ENCODE assay signal across 37 cellular contexts in the genomic region with DNA sequence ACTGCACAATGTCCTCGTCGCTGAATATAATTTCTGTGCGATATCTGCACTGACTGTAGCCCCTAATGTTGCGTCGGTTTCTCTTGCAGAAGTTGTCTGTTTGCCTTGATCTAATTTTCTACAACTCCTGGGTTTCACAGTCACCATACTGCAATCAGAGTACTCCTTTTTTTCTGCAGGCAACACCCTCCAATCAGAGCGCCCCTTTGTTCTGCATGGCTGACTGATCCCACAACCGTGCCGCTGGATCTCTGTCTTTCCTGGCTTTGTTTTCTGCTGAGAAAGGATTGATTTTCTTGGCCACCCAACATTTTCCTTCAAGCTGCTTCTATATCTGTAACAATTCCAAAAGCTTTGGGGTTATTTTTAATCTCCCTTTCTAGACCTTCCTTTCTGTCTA.
DNase-seq lines count a peak whose midpoint lies in the region; ATAC-seq, FAIRE-seq and TF ChIP-seq lines count a peak whose summit lies in the region.
"Had no signal": no experiment of that assay in that cellular context is flagged by ENCODE, and none has a peak within 500 bp of the region (broad histone marks: within the 10 kb centered on the region; RNA-seq: fewer than 3 reads in every experiment).

No MANE protein-coding gene starts in this region.

- H2BK5ac ChIP-seq in H1 (ENCODE audit: low read depth, low read length) (no peak overlapping the region), trophoblast cell (ENCODE audit: low read depth, low read length, poor library complexity) (no peak overlapping the region)

- H3K23me2 ChIP-seq in H1 (ENCODE audit: low read depth, low read length), result no peaks in the 10 kb centered on the region

- H3K4ac ChIP-seq in H1 (replicated peaks; ENCODE audit: insufficient read length, low read depth, low read length) (no peak overlapping the region), trophoblast cell (ENCODE audit: low read depth, low read length) (no peak overlapping the region)

- no peak for FAIRE-seq in H1 (lab: Jason Lieb, UNC)
- FAIRE-seq: A204.1, A549, D721Med had no signal

- CTCF ChIA-PET in WTC11 (lab: Charles Lee), result no interaction called here
- CTCF ChIA-PET in H1 (lab: Charles Lee; ENCODE audit: partially characterized antibody), result interaction anchor here (1.0 kb wide), 1 partner anchor 105 kb away, joined by 5 read pairs; no protein-coding TSS in a partner anchor

- peak overlapping the region; percentile 80 for H2AFZ ChIP-seq in GM23338
- H2AFZ ChIP-seq in H1 (ENCODE audit: low read length), result peak overlapping the region; percentile 93
- H2AFZ ChIP-seq in neural progenitor cell (replicated peaks), result peak overlapping the region; percentile 97
- H2AFZ ChIP-seq in trophoblast cell (ENCODE audit: insufficient read depth, low read length, poor library complexity), result no peak overlapping the region

- H3K27ac Mint-ChIP-seq in GM23338 (no peak overlapping the region), WTC11 (no peak overlapping the region), neural progenitor cell (no peak overlapping the region)
- no peak overlapping the region for H3K27ac Mint-ChIP-seq in activated T-helper 1 cell treated with anti-CD3 and anti-CD28 coated beads, Interleukin-12 subunit alpha, Interleukin-12 subunit beta, Interleukin-2, Interleukin-4 antibody, amounts not matched to agents 30 ng/mL and 10 ng/mL and 1 ng/mL, durations not matched to agents 14 hours and 24 hours and 36 hours
- H3K27ac Mint-ChIP-seq: B cell; CD14-positive monocyte; CD4-positive, alpha-beta memory T cell; CD4-positive, alpha-beta T cell; CD4-positive, CD25-positive, alpha-beta regulatory T cell; CD8-positive, alpha-beta T cell had no signal

- H3K9me3 ChIP-seq in H1 (ENCODE audit: insufficient read depth in 2 of 2, low read depth in 1 of 2, low read length in 1 of 2), result no peaks in the 10 kb centered on the region
- no peaks in the 10 kb centered on the region for H3K9me3 ChIP-seq in neural progenitor cell (ENCODE audit: low read depth)
- no peaks in the 10 kb centered on the region for H3K9me3 ChIP-seq in trophoblast cell (ENCODE audit: insufficient read depth, low read depth, low read length)
- H3K9me3 ChIP-seq: A549; BE2C; BLaER1; BLaER1 treated with 17β-estradiol and CSF1 and Interleukin-3, amounts not matched to agents 10 nM and 100 nM; Caco-2 had no signal

- H3K36me3 ChIP-seq in GM23338 (ENCODE audit: insufficient read depth), result no peaks in the 10 kb centered on the region
- no peaks in the 10 kb centered on the region for H3K36me3 ChIP-seq in H1 (ENCODE audit: control insufficient read depth in 2 of 4, insufficient read depth in 4 of 4, low read length in 3 of 4)
- no peaks in the 10 kb centered on the region for H3K36me3 ChIP-seq in neural progenitor cell
- H3K36me3 ChIP-seq in trophoblast cell (ENCODE audit: control insufficient read depth in 1 of 2, insufficient read depth in 2 of 2, low read length in 2 of 2), result no peaks in the 10 kb centered on the region
- H3K36me3 ChIP-seq: BE2C; BLaER1; BLaER1 treated with 17β-estradiol and CSF1 and Interleukin-3, amounts not matched to agents 10 nM and 100 nM had no signal

- no peaks in the 10 kb centered on the region for H3K27me3 Mint-ChIP-seq in GM23338 (ENCODE audit: insufficient read depth, low read depth, poor library complexity)
- no peaks in the 10 kb centered on the region for H3K27me3 Mint-ChIP-seq in WTC11 (ENCODE audit: low read depth)
- peaks cover 5% of the 10 kb centered on the region for H3K27me3 Mint-ChIP-seq in neural progenitor cell (ENCODE audit: insufficient read depth, low read depth)
- peaks cover 8% of the 10 kb centered on the region for H3K27me3 Mint-ChIP-seq in activated T-helper 1 cell treated with anti-CD3 and anti-CD28 coated beads, Interleukin-12 subunit alpha, Interleukin-12 subunit beta, Interleukin-2, Interleukin-4 antibody, amounts not matched to agents 30 ng/mL and 10 ng/mL and 1 ng/mL, durations not matched to agents 14 hours and 24 hours and 36 hours (ENCODE audit: insufficient read depth)
- H3K27me3 Mint-ChIP-seq: CD4-positive, alpha-beta memory T cell; CD4-positive, alpha-beta T cell had no signal

- H3K36me3 Mint-ChIP-seq in GM23338 (ENCODE audit: low read depth) (no peaks in the 10 kb centered on the region), WTC11 (no peaks in the 10 kb centered on the region), neural progenitor cell (no peaks in the 10 kb centered on the region)
- H3K36me3 Mint-ChIP-seq in activated T-helper 1 cell treated with anti-CD3 and anti-CD28 coated beads, Interleukin-12 subunit alpha, Interleukin-12 subunit beta, Interleukin-2, Interleukin-4 antibody, amounts not matched to agents 30 ng/mL and 10 ng/mL and 1 ng/mL, durations not matched to agents 14 hours and 24 hours and 36 hours (ENCODE audit: low read depth), result no peaks in the 10 kb centered on the region
- H3K36me3 Mint-ChIP-seq: CD14-positive monocyte; CD4-positive, alpha-beta memory T cell; CD4-positive, CD25-positive, alpha-beta regulatory T cell; CD8-positive, alpha-beta memory T cell; CD8-positive, alpha-beta T cell had no signal

- intact Hi-C loops in activated T-helper 1 cell treated with anti-CD3 and anti-CD28 coated beads, Interleukin-12 subunit alpha, Interleukin-12 subunit beta, Interleukin-2, Interleukin-4 antibody, amounts not matched to agents 30 ng/mL and 10 ng/mL and 1 ng/mL, durations not matched to agents 14 hours and 24 hours and 36 hours (cut with micrococcal nuclease), result no loop called here

- H3K9ac ChIP-seq in H1 (replicated peaks in 1 of 4; ENCODE audit: extremely low read depth in 1 of 4, low read depth in 3 of 4, low read length in 3 of 4) (no peak overlapping the region), neural progenitor cell (no peak overlapping the region), trophoblast cell (ENCODE audit: low read length) (no peak overlapping the region)
- H3K9ac ChIP-seq: BLaER1; BLaER1 treated with 17β-estradiol and CSF1 and Interleukin-3, amounts not matched to agents 10 nM and 100 nM had no signal

- TF ChIP-seq POLR2A in H1 (IDR thresholded peaks at IDR 0.05; ENCODE audit: control extremely low read depth in 1 of 2, low read depth in 2 of 2, low read length in 2 of 2), result no peak

- H3K9me2 ChIP-seq in GM23338 (ENCODE audit: insufficient read depth), result 0 out of 2 replicates have a peak, but pooled peaks cover 2% of the 10 kb centered on the region

- ATAC-seq in GM23338, result peak; percentile 77
- peak; percentile 70 for ATAC-seq in WTC11
- ATAC-seq: A549; CD8-positive, alpha-beta T cell had no signal

- TF ChIP-seq EP300 in H1 (IDR thresholded peaks at IDR 0.05; ENCODE audit: borderline replicate concordance in 1 of 2, low read depth in 2 of 2, low read length in 2 of 2), result no peak

- H2AK5ac ChIP-seq in H1 (ENCODE audit: low read depth, low read length) (no peak overlapping the region), trophoblast cell (ENCODE audit: low read length) (no peak overlapping the region)

- no peak overlapping the region for H2BK15ac ChIP-seq in H1 (ENCODE audit: low read length)

- H3F3A ChIP-seq in GM23338 (replicated peaks; ENCODE audit: low read depth) (no peaks in the 10 kb centered on the region), neural progenitor cell (ENCODE audit: low read depth) (no peaks in the 10 kb centered on the region)

- H4K91ac ChIP-seq in H1 (replicated peaks; ENCODE audit: insufficient read length, low read length) (no peak overlapping the region), trophoblast cell (ENCODE audit: low read depth, low read length) (no peak overlapping the region)

- peak; percentile 33 for DNase-seq in GM23338 (ENCODE audit: low spot score)
- DNase-seq in WTC11 (ENCODE audit: low spot score), result no peak
- no peak for DNase-seq in H1 (ENCODE audit: low read depth in 1 of 2, low spot score in 2 of 2)
- peak; percentile 37 for DNase-seq in neural progenitor cell (ENCODE audit: low spot score)
- DNase-seq in GM10266 (ENCODE audit: extremely low spot score), result no peak
- DNase-seq in mesenteric fat pad (ENCODE audit: low spot score), result no peak
- no peak for DNase-seq in activated T-helper 1 cell treated with anti-CD3 and anti-CD28 coated beads, Interleukin-12 subunit alpha, Interleukin-12 subunit beta, Interleukin-2, Interleukin-4 antibody, amounts not matched to agents 30 ng/mL and 10 ng/mL and 1 ng/mL, durations not matched to agents 14 hours and 24 hours and 36 hours (ENCODE audit: low spot score)
- no peak for DNase-seq in trophoblast cell
- DNase-seq: 8988T; ACHN; AML-193; BE2C; C1 segment of cervical spinal cord; Caco-2; Calu3; CD4-positive, alpha-beta memory T cell; CD4-positive, alpha-beta T cell; CD4-positive, CD25-positive, alpha-beta regulatory T cell; CD8-positive, alpha-beta memory T cell; CD8-positive, alpha-beta T cell; COR-L47; DMS 273 treated with DMSO at 0.1 percent for 48 hours; DMS153; DMS53; DMS79; DMS79 treated with DMSO at 0.1 percent for 48 hours; DND-41; EL had no signal

- H3K27me3 ChIP-seq in GM23338 (ENCODE audit: insufficient read depth) (no peaks in the 10 kb centered on the region), H1 (replicated peaks in 1 of 4; ENCODE audit: control insufficient read depth in 3 of 4, extremely low read depth in 1 of 4, insufficient read depth in 3 of 4, low read length in 3 of 4) (no peaks in the 10 kb centered on the region), neural progenitor cell (no peaks in the 10 kb centered on the region), trophoblast cell (ENCODE audit: insufficient read depth, low read length) (no peaks in the 10 kb centered on the region)
- H3K27me3 ChIP-seq: BE2C; BLaER1; BLaER1 treated with 17β-estradiol and CSF1 and Interleukin-3, amounts not matched to agents 10 nM and 100 nM had no signal

- no peak overlapping the region for H2BK12ac ChIP-seq in H1 (ENCODE audit: low read depth, low read length)
- H2BK12ac ChIP-seq in trophoblast cell (ENCODE audit: low read length), result no peak overlapping the region

- H3K56ac ChIP-seq in H1 (replicated peaks; ENCODE audit: insufficient read length, low read depth, low read length), result no peak overlapping the region

- 81% methylated on average over 8 of the region's 8 CpGs; no CpG with 5 or more reads in 1 of the 2 experiments for WGBS in H1 (ENCODE audit: extremely low coverage in 1 of 2, insufficient coverage in 1 of 2, insufficient read length in 1 of 2, insufficient replicate concordance in 2 of 2, low coverage in 1 of 2, low lambda C conversion rate in 2 of 2, missing lambda C conversion rate in 1 of 2), 2 experiments
- WGBS in trophoblast cell (ENCODE audit: extremely low coverage, insufficient coverage, insufficient read length), result no CpG with 5 or more reads among the region's 8 CpGs

- no peak overlapping the region for H4K12ac ChIP-seq in trophoblast cell (ENCODE audit: low read depth, low read length)

- TF ChIP-seq RAD21 in H1 (IDR thresholded peaks at IDR 0.05 in 1 of 2, conservative IDR thresholded peaks at IDR 0.05 in 1 of 2; ENCODE audit: low read depth in 2 of 2, low read length in 2 of 2), result no peak

- H3K79me1 ChIP-seq in H1 (ENCODE audit: low read depth, low read length) (no peaks in the 10 kb centered on the region), trophoblast cell (ENCODE audit: low read length) (no peaks in the 10 kb centered on the region)

- H3K23ac ChIP-seq in H1 (ENCODE audit: insufficient read length) (no peak overlapping the region), trophoblast cell (ENCODE audit: low read length) (no peak overlapping the region)

- H3K4me3 Mint-ChIP-seq in GM23338 (no peak overlapping the region), WTC11 (no peak overlapping the region), neural progenitor cell (no peak overlapping the region)
- H3K4me3 Mint-ChIP-seq in activated T-helper 1 cell treated with anti-CD3 and anti-CD28 coated beads, Interleukin-12 subunit alpha, Interleukin-12 subunit beta, Interleukin-2, Interleukin-4 antibody, amounts not matched to agents 30 ng/mL and 10 ng/mL and 1 ng/mL, durations not matched to agents 14 hours and 24 hours and 36 hours, result no peak overlapping the region
- H3K4me3 Mint-ChIP-seq: B cell; CD14-positive monocyte; CD4-positive, alpha-beta memory T cell; CD4-positive, alpha-beta T cell; CD4-positive, CD25-positive, alpha-beta regulatory T cell; CD8-positive, alpha-beta memory T cell; CD8-positive, alpha-beta T cell had no signal

- peaks cover 3% of the 10 kb centered on the region; the same call in 2 of the 3 replicates for H3K4me1 Mint-ChIP-seq in GM23338
- H3K4me1 Mint-ChIP-seq in WTC11, result 0 out of 2 replicates have a peak, but pooled peaks cover 3% of the 10 kb centered on the region
- H3K4me1 Mint-ChIP-seq in neural progenitor cell, result no peaks in the 10 kb centered on the region
- H3K4me1 Mint-ChIP-seq in activated T-helper 1 cell treated with anti-CD3 and anti-CD28 coated beads, Interleukin-12 subunit alpha, Interleukin-12 subunit beta, Interleukin-2, Interleukin-4 antibody, amounts not matched to agents 30 ng/mL and 10 ng/mL and 1 ng/mL, durations not matched to agents 14 hours and 24 hours and 36 hours (ENCODE audit: low read depth), result no peaks in the 10 kb centered on the region
- H3K4me1 Mint-ChIP-seq: B cell; CD14-positive monocyte; CD4-positive, CD25-positive, alpha-beta regulatory T cell had no signal

- H3K4me1 ChIP-seq in GM23338 (ENCODE audit: insufficient read depth) (no peaks in the 10 kb centered on the region), H1 (replicated peaks in 1 of 4; ENCODE audit: control insufficient read depth in 3 of 4, insufficient read depth in 4 of 4, low read length in 3 of 4) (no peaks in the 10 kb centered on the region), neural progenitor cell (peaks cover 8% of the 10 kb centered on the region), trophoblast cell (ENCODE audit: control insufficient read depth in 1 of 2, insufficient read depth in 2 of 2, low read length in 2 of 2) (no peaks in the 10 kb centered on the region)
- H3K4me1 ChIP-seq: A549; BE2C; BLaER1; BLaER1 treated with 17β-estradiol and CSF1 and Interleukin-3, amounts not matched to agents 10 nM and 100 nM; Caco-2 had no signal

- H3K79me2 ChIP-seq in GM23338 (replicated peaks; ENCODE audit: insufficient read depth) (no peaks in the 10 kb centered on the region), H1 (ENCODE audit: control insufficient read depth in 1 of 2, insufficient read depth in 2 of 2, low read length in 2 of 2) (no peaks in the 10 kb centered on the region), neural progenitor cell (ENCODE audit: low read depth) (no peaks in the 10 kb centered on the region), trophoblast cell (ENCODE audit: control insufficient read depth, insufficient read depth, low read length, poor library complexity) (no peaks in the 10 kb centered on the region)

- H4K20me1 ChIP-seq in GM23338 (replicated peaks; ENCODE audit: insufficient read depth), result no peaks in the 10 kb centered on the region
- H4K20me1 ChIP-seq in H1 (replicated peaks in 1 of 2; ENCODE audit: control insufficient read depth in 1 of 2, insufficient read depth in 2 of 2, low read length in 2 of 2), result no peaks in the 10 kb centered on the region
- H4K20me1 ChIP-seq in neural progenitor cell (ENCODE audit: low read depth), result no peaks in the 10 kb centered on the region
- H4K20me1 ChIP-seq: BLaER1; BLaER1 treated with 17β-estradiol and CSF1 and Interleukin-3, amounts not matched to agents 10 nM and 100 nM had no signal

- H3K4me3 ChIP-seq in GM23338, result no peak overlapping the region
- H3K4me3 ChIP-seq in H1 (ENCODE audit: extremely low read depth in 1 of 4, insufficient read depth in 2 of 4, low read depth in 3 of 4, low read length in 4 of 4), result no peak overlapping the region
- no peak overlapping the region for H3K4me3 ChIP-seq in neural progenitor cell
- no peak overlapping the region for H3K4me3 ChIP-seq in trophoblast cell (ENCODE audit: low read depth, low read length)
- H3K4me3 ChIP-seq: A549; BLaER1; BLaER1 treated with 17β-estradiol and CSF1 and Interleukin-3, amounts not matched to agents 10 nM and 100 nM had no signal

- no peak overlapping the region for H3K4me2 ChIP-seq in GM23338
- no peak overlapping the region for H3K4me2 ChIP-seq in H1 (ENCODE audit: insufficient read depth in 1 of 2, low read depth in 2 of 2, low read length in 2 of 2)
- no peak overlapping the region for H3K4me2 ChIP-seq in neural progenitor cell
- no peak overlapping the region for H3K4me2 ChIP-seq in trophoblast cell (ENCODE audit: low read length)
- H3K4me2 ChIP-seq: A549; BLaER1; BLaER1 treated with 17β-estradiol and CSF1 and Interleukin-3, amounts not matched to agents 10 nM and 100 nM had no signal

- POLR2A ChIA-PET in WTC11 (lab: Charles Lee), result no interaction called here
- POLR2A ChIA-PET in H1 (lab: Charles Lee; ENCODE audit: partially characterized antibody), result no interaction called here

- no peak overlapping the region for H4K8ac ChIP-seq in H1 (ENCODE audit: extremely low read depth, insufficient read depth, low read length)
- no peak overlapping the region for H4K8ac ChIP-seq in trophoblast cell (ENCODE audit: low read depth, low read length)

- no peak overlapping the region for H2BK20ac ChIP-seq in H1 (ENCODE audit: low read length)

- no peak overlapping the region for H4K5ac ChIP-seq in H1 (ENCODE audit: insufficient read length, low read depth, low read length)

- H3K18ac ChIP-seq in H1 (ENCODE audit: extremely low read depth, low read length) (no peak overlapping the region), trophoblast cell (ENCODE audit: low read length) (no peak overlapping the region)

- peak overlapping the region; percentile 18 for H2BK120ac ChIP-seq in H1 (replicated peaks; ENCODE audit: low read depth, low read length)
- H2BK120ac ChIP-seq in trophoblast cell (ENCODE audit: insufficient read depth, low read length, poor library complexity), result no peak overlapping the region

- H3K9me3 Mint-ChIP-seq in GM23338, result no peaks in the 10 kb centered on the region
- no peaks in the 10 kb centered on the region for H3K9me3 Mint-ChIP-seq in WTC11
- no peaks in the 10 kb centered on the region for H3K9me3 Mint-ChIP-seq in neural progenitor cell
- no peaks in the 10 kb centered on the region for H3K9me3 Mint-ChIP-seq in activated T-helper 1 cell treated with anti-CD3 and anti-CD28 coated beads, Interleukin-12 subunit alpha, Interleukin-12 subunit beta, Interleukin-2, Interleukin-4 antibody, amounts not matched to agents 30 ng/mL and 10 ng/mL and 1 ng/mL, durations not matched to agents 14 hours and 24 hours and 36 hours
- H3K9me3 Mint-ChIP-seq: CD4-positive, alpha-beta memory T cell; CD4-positive, alpha-beta T cell; CD4-positive, CD25-positive, alpha-beta regulatory T cell; CD8-positive, alpha-beta memory T cell; CD8-positive, alpha-beta T cell had no signal

- H3K14ac ChIP-seq in H1 (ENCODE audit: insufficient read length), result no peak overlapping the region
- no peak overlapping the region for H3K14ac ChIP-seq in trophoblast cell (ENCODE audit: low read length)

- no peak for TF ChIP-seq CTCF in GM23338 (conservative IDR thresholded peaks at IDR 0.05; ENCODE audit: low read depth in 2 of 2)
- TF ChIP-seq CTCF in WTC11 (IDR thresholded peaks at IDR 0.05), result no peak
- TF ChIP-seq CTCF in H1 (IDR thresholded peaks at IDR 0.05; ENCODE audit: control extremely low read depth in 1 of 3, insufficient read depth in 1 of 3, low read depth in 1 of 3, low read length in 3 of 3), result no peak
- no peak for TF ChIP-seq CTCF in neural progenitor cell (IDR thresholded peaks at IDR 0.05)
- TF ChIP-seq CTCF in GM10266 (IDR thresholded peaks at IDR 0.05; ENCODE audit: control insufficient read depth, insufficient read depth, low read depth, missing control alignments), result no peak

- H3K27ac ChIP-seq in GM23338 (ENCODE audit: low read depth) (no peak overlapping the region), H1 (ENCODE audit: low read depth, low read length) (no peak overlapping the region), neural progenitor cell (no peak overlapping the region), trophoblast cell (ENCODE audit: low read depth, low read length) (no peak overlapping the region)
- H3K27ac ChIP-seq: 22Rv1; A549; BLaER1; BLaER1 treated with 17β-estradiol and CSF1 and Interleukin-3, amounts not matched to agents 10 nM and 100 nM; C4-2B had no signal

Comparison
In these comparisons a context has a peak if more than half of its experiments do, and no peak if none do; other contexts are left out.
1. DNase-seq: peak in GM23338 (single experiment) and neural progenitor cell (single experiment); none in WTC11 (single experiment), H1 (0 of 2), GM10266 (single experiment), mesenteric fat pad (single experiment), activated T-helper 1 cell treated with anti-CD3 and anti-CD28 coated beads, Interleukin-12 subunit alpha, Interleukin-12 subunit beta, Interleukin-2, Interleukin-4 antibody, amounts not matched to agents 30 ng/mL and 10 ng/mL and 1 ng/mL, durations not matched to agents 14 hours and 24 hours and 36 hours (single experiment) and trophoblast cell (0 of 2).